Comparison of ENCODE assay signal across 19 cellular contexts in the genomic region with DNA sequence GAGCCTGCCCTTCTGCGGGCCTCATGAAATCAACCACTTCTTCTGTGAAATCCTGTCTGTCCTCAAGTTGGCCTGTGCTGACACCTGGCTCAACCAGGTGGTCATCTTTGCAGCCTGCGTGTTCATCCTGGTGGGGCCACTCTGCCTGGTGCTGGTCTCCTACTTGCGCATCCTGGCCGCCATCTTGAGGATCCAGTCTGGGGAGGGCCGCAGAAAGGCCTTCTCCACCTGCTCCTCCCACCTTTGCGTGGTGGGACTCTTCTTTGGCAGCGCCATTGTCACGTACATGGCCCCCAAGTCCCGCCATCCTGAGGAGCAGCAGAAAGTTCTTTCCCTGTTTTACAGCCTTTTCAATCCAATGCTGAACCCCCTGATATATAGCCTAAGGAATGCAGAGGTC. TPM values are rescaled to one million over a fixed set of nuclear protein-coding genes. Genes with fewer than 3 reads are reported as not detected.
"Had no signal": no experiment of that assay in that cellular context is flagged by ENCODE, and none has a peak within 500 bp of the region (broad histone marks: within the 10 kb centered on the region; RNA-seq: fewer than 3 reads in every experiment).

No MANE protein-coding gene starts in this region.

RNA-seq across cellular contexts. Expression of a gene that starts 6.6 kb away (rescaled TPM):
- total RNA-seq: activated naive CD4-positive, alpha-beta T cell treated with anti-CD3 and anti-CD28 coated beads for 36 hours; activated naive CD4-positive, alpha-beta T cell treated with anti-CD3 and anti-CD28 coated beads, Interleukin-2, amount 50 U/mL, for 72 hours; activated naive CD8-positive, alpha-beta T cell treated with anti-CD3 and anti-CD28 coated beads for 36 hours; activated naive CD8-positive, alpha-beta T cell treated with anti-CD3 and anti-CD28 coated beads, Interleukin-2, amount 10 ng/mL, durations not matched to agents 7 days and 5 days; activated T-cell treated with anti-CD3 and anti-CD28 coated beads, Interleukin-2, amount 50 U/mL, for 4 hours; activated T-cell treated with anti-CD3 and anti-CD28 coated beads, Interleukin-2, amount 50 U/mL, for 72 hours; activated T-helper 1 cell treated with anti-CD3 and anti-CD28 coated beads, Interleukin-12 subunit alpha, Interleukin-12 subunit beta, Interleukin-2, Interleukin-4 antibody, amounts not matched to agents 30 ng/mL and 10 ng/mL and 1 ng/mL, durations not matched to agents 14 hours and 24 hours and 36 hours; activated T-helper 17 cell treated with anti-CD3 and anti-CD28 coated beads, Interleukin-2, amount 50 U/mL, for 72 hours; activated T-helper 2 cell treated with anti-CD3 and anti-CD28 coated beads, Interferon-gamma antibody, Interleukin-2, Interleukin-4, amounts not matched to agents 10 μg/mL and 5 μg/mL and 100 μg/mL, durations not matched to agents 14 hours and 24 hours and 36 hours; adrenal gland; aorta; ascending aorta; astrocyte; body of pancreas; breast epithelium; bronchial epithelial cell; cardiac muscle cell; cardiac septum had no signal
- polyA plus RNA-seq: adipose tissue, adrenal gland, aorta, cardiac muscle cell had no signal

RNA-seq across cellular contexts. Expression of a gene that starts 20.2 kb away (rescaled TPM):
- total RNA-seq: activated naive CD4-positive, alpha-beta T cell treated with anti-CD3 and anti-CD28 coated beads for 36 hours; activated naive CD4-positive, alpha-beta T cell treated with anti-CD3 and anti-CD28 coated beads, Interleukin-2, amount 50 U/mL, for 72 hours; activated naive CD8-positive, alpha-beta T cell treated with anti-CD3 and anti-CD28 coated beads for 36 hours; activated naive CD8-positive, alpha-beta T cell treated with anti-CD3 and anti-CD28 coated beads, Interleukin-2, amount 10 ng/mL, durations not matched to agents 7 days and 5 days; activated T-cell treated with anti-CD3 and anti-CD28 coated beads, Interleukin-2, amount 50 U/mL, for 4 hours; activated T-cell treated with anti-CD3 and anti-CD28 coated beads, Interleukin-2, amount 50 U/mL, for 72 hours; activated T-helper 1 cell treated with anti-CD3 and anti-CD28 coated beads, Interleukin-12 subunit alpha, Interleukin-12 subunit beta, Interleukin-2, Interleukin-4 antibody, amounts not matched to agents 30 ng/mL and 10 ng/mL and 1 ng/mL, durations not matched to agents 14 hours and 24 hours and 36 hours; activated T-helper 17 cell treated with anti-CD3 and anti-CD28 coated beads, Interleukin-2, amount 50 U/mL, for 72 hours; activated T-helper 2 cell treated with anti-CD3 and anti-CD28 coated beads, Interferon-gamma antibody, Interleukin-2, Interleukin-4, amounts not matched to agents 10 μg/mL and 5 μg/mL and 100 μg/mL, durations not matched to agents 14 hours and 24 hours and 36 hours; adrenal gland; aorta; ascending aorta; astrocyte; body of pancreas; breast epithelium; bronchial epithelial cell; cardiac muscle cell; cardiac septum had no signal
- polyA plus RNA-seq: adipose tissue, adrenal gland, aorta, cardiac muscle cell had no signal

RNA-seq across cellular contexts. Expression of a gene that starts 43.5 kb away (rescaled TPM):
- total RNA-seq: activated naive CD4-positive, alpha-beta T cell treated with anti-CD3 and anti-CD28 coated beads for 36 hours; activated naive CD4-positive, alpha-beta T cell treated with anti-CD3 and anti-CD28 coated beads, Interleukin-2, amount 50 U/mL, for 72 hours; activated naive CD8-positive, alpha-beta T cell treated with anti-CD3 and anti-CD28 coated beads for 36 hours; activated naive CD8-positive, alpha-beta T cell treated with anti-CD3 and anti-CD28 coated beads, Interleukin-2, amount 10 ng/mL, durations not matched to agents 7 days and 5 days; activated T-cell treated with anti-CD3 and anti-CD28 coated beads, Interleukin-2, amount 50 U/mL, for 4 hours; activated T-cell treated with anti-CD3 and anti-CD28 coated beads, Interleukin-2, amount 50 U/mL, for 72 hours; activated T-helper 1 cell treated with anti-CD3 and anti-CD28 coated beads, Interleukin-12 subunit alpha, Interleukin-12 subunit beta, Interleukin-2, Interleukin-4 antibody, amounts not matched to agents 30 ng/mL and 10 ng/mL and 1 ng/mL, durations not matched to agents 14 hours and 24 hours and 36 hours; activated T-helper 17 cell treated with anti-CD3 and anti-CD28 coated beads, Interleukin-2, amount 50 U/mL, for 72 hours; activated T-helper 2 cell treated with anti-CD3 and anti-CD28 coated beads, Interferon-gamma antibody, Interleukin-2, Interleukin-4, amounts not matched to agents 10 μg/mL and 5 μg/mL and 100 μg/mL, durations not matched to agents 14 hours and 24 hours and 36 hours; adrenal gland; aorta; ascending aorta; astrocyte; body of pancreas; breast epithelium; bronchial epithelial cell; cardiac muscle cell; cardiac septum had no signal
- polyA plus RNA-seq: adipose tissue, adrenal gland, aorta, cardiac muscle cell had no signal

RNA-seq across cellular contexts. Expression of a gene that starts 53.7 kb away (rescaled TPM):
- total RNA-seq: ascending aorta, cardiac muscle cell had no signal
- polyA plus RNA-seq: cardiac muscle cell had no signal

RNA-seq across cellular contexts. Expression of a gene that starts 60.0 kb away (rescaled TPM):
- total RNA-seq: activated naive CD4-positive, alpha-beta T cell treated with anti-CD3 and anti-CD28 coated beads for 36 hours; activated naive CD4-positive, alpha-beta T cell treated with anti-CD3 and anti-CD28 coated beads, Interleukin-2, amount 50 U/mL, for 72 hours; activated naive CD8-positive, alpha-beta T cell treated with anti-CD3 and anti-CD28 coated beads for 36 hours; activated naive CD8-positive, alpha-beta T cell treated with anti-CD3 and anti-CD28 coated beads, Interleukin-2, amount 10 ng/mL, durations not matched to agents 7 days and 5 days; activated T-cell treated with anti-CD3 and anti-CD28 coated beads, Interleukin-2, amount 50 U/mL, for 4 hours; activated T-cell treated with anti-CD3 and anti-CD28 coated beads, Interleukin-2, amount 50 U/mL, for 72 hours; activated T-helper 1 cell treated with anti-CD3 and anti-CD28 coated beads, Interleukin-12 subunit alpha, Interleukin-12 subunit beta, Interleukin-2, Interleukin-4 antibody, amounts not matched to agents 30 ng/mL and 10 ng/mL and 1 ng/mL, durations not matched to agents 14 hours and 24 hours and 36 hours; activated T-helper 17 cell treated with anti-CD3 and anti-CD28 coated beads, Interleukin-2, amount 50 U/mL, for 72 hours; activated T-helper 2 cell treated with anti-CD3 and anti-CD28 coated beads, Interferon-gamma antibody, Interleukin-2, Interleukin-4, amounts not matched to agents 10 μg/mL and 5 μg/mL and 100 μg/mL, durations not matched to agents 14 hours and 24 hours and 36 hours; adrenal gland; aorta; ascending aorta; astrocyte; body of pancreas; breast epithelium; bronchial epithelial cell; cardiac muscle cell; cardiac septum had no signal
- polyA plus RNA-seq: adipose tissue, adrenal gland, aorta, cardiac muscle cell had no signal
